Comparison of ENCODE assay signal across 18 cellular contexts in the genomic region with DNA sequence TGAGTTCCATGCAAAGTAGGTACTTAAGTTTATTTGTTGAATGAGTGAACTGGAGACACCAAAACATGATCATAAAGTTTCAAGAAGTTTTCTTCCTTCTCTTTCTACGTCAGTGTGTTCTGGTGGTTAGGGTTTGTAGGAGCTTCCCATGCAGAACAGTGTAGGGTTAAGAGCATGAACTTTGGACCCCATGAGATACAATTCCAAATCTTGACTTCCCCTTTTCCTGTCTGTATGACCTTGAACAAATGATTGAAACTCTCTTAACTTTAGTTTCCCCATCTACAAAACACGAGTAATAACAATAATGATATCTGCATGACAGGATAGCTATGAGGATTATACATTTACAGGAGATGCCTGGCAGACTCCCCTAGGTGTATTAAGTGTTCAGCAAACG. TPM values are rescaled to one million over a fixed set of nuclear protein-coding genes. Genes with fewer than 3 reads are reported as not detected.
DNase-seq lines count a peak whose midpoint lies in the region; ATAC-seq and TF ChIP-seq lines count a peak whose summit lies in the region.
"Had no signal": no experiment of that assay in that cellular context is flagged by ENCODE, and none has a peak within 500 bp of the region (broad histone marks: within the 10 kb centered on the region; RNA-seq: fewer than 3 reads in every experiment).

No MANE protein-coding gene starts in this region.

- H3K4me3 Mint-ChIP-seq in activated CD8-positive, alpha-beta T cell treated with anti-CD3 and anti-CD28 coated beads, Interleukin-2, amount 10 ng/mL, durations not matched to agents 7 days and 5 days, result no peak overlapping the region
- H3K4me3 Mint-ChIP-seq: activated CD8-positive, alpha-beta memory T cell treated with anti-CD3 and anti-CD28 coated beads, Interleukin-2, amount 10 ng/mL, durations not matched to agents 7 days and 5 days; H9; nephron progenitor cell had no signal

- peak overlapping the region; percentile 79 for H3K4me2 ChIP-seq in OCI-LY3 (ENCODE audit: low read length)

- H3K4me1 Mint-ChIP-seq in activated CD8-positive, alpha-beta T cell treated with anti-CD3 and anti-CD28 coated beads, Interleukin-2, amount 10 ng/mL, durations not matched to agents 7 days and 5 days (ENCODE audit: low read depth), result no peaks in the 10 kb centered on the region
- H3K4me1 Mint-ChIP-seq: activated CD8-positive, alpha-beta memory T cell treated with anti-CD3 and anti-CD28 coated beads, Interleukin-2, amount 10 ng/mL, durations not matched to agents 7 days and 5 days had no signal

- H3K27me3 Mint-ChIP-seq in activated CD8-positive, alpha-beta T cell treated with anti-CD3 and anti-CD28 coated beads, Interleukin-2, amount 10 ng/mL, durations not matched to agents 7 days and 5 days (ENCODE audit: low read depth), result no peaks in the 10 kb centered on the region
- H3K27me3 Mint-ChIP-seq: activated CD8-positive, alpha-beta memory T cell treated with anti-CD3 and anti-CD28 coated beads, Interleukin-2, amount 10 ng/mL, durations not matched to agents 7 days and 5 days had no signal

- no peak overlapping the region for H3K27ac Mint-ChIP-seq in activated CD8-positive, alpha-beta T cell treated with anti-CD3 and anti-CD28 coated beads, Interleukin-2, amount 10 ng/mL, durations not matched to agents 7 days and 5 days
- H3K27ac Mint-ChIP-seq: activated CD8-positive, alpha-beta memory T cell treated with anti-CD3 and anti-CD28 coated beads, Interleukin-2, amount 10 ng/mL, durations not matched to agents 7 days and 5 days; H9; nephron progenitor cell had no signal

- H3K9ac ChIP-seq in OCI-LY3 (ENCODE audit: low read length), result peak overlapping the region; percentile 49

- H3K27me3 ChIP-seq in OCI-LY3 (ENCODE audit: low read depth, low read length) (peaks cover 6% of the 10 kb centered on the region; the same call in 1 of the 2 replicates), MG63 (no peaks in the 10 kb centered on the region)

- no peaks in the 10 kb centered on the region for H4K20me1 ChIP-seq in OCI-LY3 (ENCODE audit: insufficient read depth, low read length)

- TF ChIP-seq POLR2A in erythroblast (IDR thresholded peaks at IDR 0.05; ENCODE audit: low read length), result no peak

- H3K4me3 ChIP-seq in OCI-LY3 (ENCODE audit: low read length) (peak overlapping the region; percentile 47), MG63 (no peak overlapping the region)
- H3K4me3 ChIP-seq: dorsolateral prefrontal cortex, skin epidermis had no signal

- H2AFZ ChIP-seq in OCI-LY3 (ENCODE audit: low read depth, low read length), result no peak overlapping the region

- H3K9me3 ChIP-seq in OCI-LY3 (ENCODE audit: insufficient read depth, low read length) (0 out of 2 replicates have a peak, but pooled peaks cover 4% of the 10 kb centered on the region), MG63 (no peaks in the 10 kb centered on the region)

- H3K36me3 ChIP-seq in OCI-LY3 (replicated peaks; ENCODE audit: low read depth, low read length), result no peaks in the 10 kb centered on the region
- no peaks in the 10 kb centered on the region for H3K36me3 ChIP-seq in MG63

- H3K36me3 Mint-ChIP-seq in activated CD8-positive, alpha-beta T cell treated with anti-CD3 and anti-CD28 coated beads, Interleukin-2, amount 10 ng/mL, durations not matched to agents 7 days and 5 days (ENCODE audit: low read depth), result no peaks in the 10 kb centered on the region
- H3K36me3 Mint-ChIP-seq: activated CD8-positive, alpha-beta memory T cell treated with anti-CD3 and anti-CD28 coated beads, Interleukin-2, amount 10 ng/mL, durations not matched to agents 7 days and 5 days had no signal

- ATAC-seq in GM18858 (IDR thresholded peaks at IDR 0.05; ENCODE audit: unreplicated experiment) (peak; percentile 46), GM21576 (IDR thresholded peaks at IDR 0.05; ENCODE audit: unreplicated experiment) (peak; percentile 37), HG03139 (IDR thresholded peaks at IDR 0.05; ENCODE audit: unreplicated experiment) (peak; percentile 35)
- no peak for ATAC-seq in activated CD8-positive, alpha-beta T cell treated with anti-CD3 and anti-CD28 coated beads, Interleukin-2, amount 10 ng/mL, durations not matched to agents 7 days and 5 days
- ATAC-seq: activated CD8-positive, alpha-beta memory T cell treated with anti-CD3 and anti-CD28 coated beads, Interleukin-2, amount 10 ng/mL, durations not matched to agents 7 days and 5 days had no signal

- TF ChIP-seq CTCF in OCI-LY3 (IDR thresholded peaks at IDR 0.05; ENCODE audit: low read depth, low read length), result no peak

- CTCF ChIA-PET in activated CD8-positive, alpha-beta T cell treated with anti-CD3 and anti-CD28 coated beads, Interleukin-2, amount 10 ng/mL, durations not matched to agents 7 days and 5 days (lab: Charles Lee), result no interaction called here

- H3K27ac ChIP-seq in OCI-LY3 (ENCODE audit: low read length), result peak overlapping the region; percentile 80
- H3K27ac ChIP-seq: C4-2B, dorsolateral prefrontal cortex, skin epidermis had no signal

- DNase-seq in erythroblast (lab: John Stamatoyannopoulos, UW) (no peak), MG63 (no peak)
- DNase-seq in activated CD8-positive, alpha-beta T cell treated with anti-CD3 and anti-CD28 coated beads, Interleukin-2, amount 10 ng/mL, durations not matched to agents 7 days and 5 days, result no peak
- no peak for DNase-seq in stimulated activated CD4-positive, alpha-beta T cell treated with anti-CD3 and anti-CD28 coated beads, Interleukin-2, amount 100 ng/mL, for 48 hours
- DNase-seq: activated CD8-positive, alpha-beta memory T cell treated with anti-CD3 and anti-CD28 coated beads, Interleukin-2, amount 10 ng/mL, durations not matched to agents 7 days and 5 days; amniotic stem cell; dorsolateral prefrontal cortex; foreskin melanocyte; H9; kidney glomerular epithelial cell; NCI-H2029 treated with DMSO at 0.1 percent for 48 hours; nephron progenitor cell had no signal

- POLR2A ChIA-PET in activated CD8-positive, alpha-beta T cell treated with anti-CD3 and anti-CD28 coated beads, Interleukin-2, amount 10 ng/mL, durations not matched to agents 7 days and 5 days (lab: Charles Lee), result no interaction called here

- no peaks in the 10 kb centered on the region for H3K79me2 ChIP-seq in OCI-LY3 (ENCODE audit: low read length)

- H3K4me1 ChIP-seq in OCI-LY3 (ENCODE audit: low read length), result peaks cover 89% of the 10 kb centered on the region

- no peaks in the 10 kb centered on the region for H3K9me3 Mint-ChIP-seq in activated CD8-positive, alpha-beta T cell treated with anti-CD3 and anti-CD28 coated beads, Interleukin-2, amount 10 ng/mL, durations not matched to agents 7 days and 5 days (ENCODE audit: insufficient read depth)

RNA-seq across cellular contexts. Expression of a gene that starts 41.0 kb away (rescaled TPM):
- total RNA-seq in activated CD8-positive, alpha-beta T cell treated with anti-CD3 and anti-CD28 coated beads, Interleukin-2, amount 10 ng/mL, durations not matched to agents 7 days and 5 days, result not detected
- total RNA-seq in MG63 (2014; rRNA removed; shearing (Covaris generic); ENCODE audit: low replicate concordance), result not detected in 2 replicates
- total RNA-seq: activated CD8-positive, alpha-beta memory T cell treated with anti-CD3 and anti-CD28 coated beads, Interleukin-2, amount 10 ng/mL, durations not matched to agents 7 days and 5 days had no signal
